1 cellular context compared by ENCODE assay signal in the genomic region with DNA sequence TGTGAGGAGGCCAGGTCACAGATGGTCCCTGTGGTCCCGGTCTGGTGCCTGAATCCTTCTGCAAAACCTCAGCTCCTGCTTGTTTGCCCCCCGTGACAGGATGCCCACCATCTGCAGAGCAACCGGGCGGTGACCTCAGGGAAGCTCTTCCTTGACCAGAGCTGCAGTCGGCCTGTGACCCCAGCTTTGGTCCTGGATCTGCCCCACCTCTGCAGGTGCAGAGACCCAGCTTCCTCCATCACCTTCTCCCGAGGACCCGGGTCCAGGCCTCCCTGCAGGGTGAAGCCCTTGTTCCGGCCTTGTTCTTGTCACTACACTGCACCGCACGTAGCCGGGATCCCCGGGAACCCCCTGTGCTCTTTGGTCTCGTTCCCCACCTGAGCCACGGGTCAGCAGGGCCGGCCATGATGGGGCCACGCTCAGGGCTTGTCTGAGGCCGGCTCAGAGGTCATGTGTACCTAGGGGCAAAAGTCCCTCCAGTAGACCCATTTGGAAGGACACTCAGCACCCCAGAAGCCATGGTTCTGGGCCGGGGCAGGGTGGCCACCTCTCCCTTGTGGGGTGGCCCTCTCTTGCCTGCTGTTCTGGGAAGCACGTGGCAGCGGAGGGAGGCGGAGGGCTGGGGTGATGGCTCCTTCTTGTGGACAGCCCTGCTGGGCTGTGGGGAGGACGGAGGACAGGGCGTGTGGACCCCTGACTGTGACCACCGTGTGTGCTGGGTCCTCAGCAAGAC.
TF ChIP-seq lines count a peak whose summit lies in the region.

No MANE protein-coding gene starts in this region.

TF ChIP-seq in HepG2, 621 proteins besides CTCF, POLR2A, EP300 and RAD21 (continued from another document and continues in another):
- TF ChIP-seq ZNF841 (CRISPR knock-in tag; IDR thresholded peaks at IDR 0.05; ENCODE audit: borderline replicate concordance) (no peak), PTBP1 (IDR thresholded peaks at IDR 0.05; ENCODE audit: low read depth, low read length, poor library complexity, severe bottlenecking) (no peak), KDM5A (IDR thresholded peaks at IDR 0.05; ENCODE audit: borderline replicate concordance, low read length) (no peak), TAF15 (IDR thresholded peaks at IDR 0.05; ENCODE audit: low read depth, low read length, poor library complexity, severe bottlenecking) (no peak), ARHGAP35 (CRISPR knock-in tag; IDR thresholded peaks at IDR 0.05; ENCODE audit: borderline replicate concordance) (peak; percentile 61; the same call in 1 of the 2 replicates), ZNF333 (CRISPR knock-in tag; IDR thresholded peaks at IDR 0.05; ENCODE audit: borderline replicate concordance) (peak; percentile 58; the same call in 1 of the 2 replicates), ZNF383 (CRISPR knock-in tag; IDR thresholded peaks at IDR 0.05; ENCODE audit: borderline replicate concordance) (no peak), NR3C1 (CRISPR knock-in tag; IDR thresholded peaks at IDR 0.05) (no peak), SPEN (CRISPR knock-in tag; IDR thresholded peaks at IDR 0.05; ENCODE audit: low read depth) (peak; percentile 73), RFX5 (IDR thresholded peaks at IDR 0.05; ENCODE audit: low read depth, low read length) (no peak), ZZZ3 (CRISPR knock-in tag; IDR thresholded peaks at IDR 0.05; ENCODE audit: borderline replicate concordance) (no peak), HNRNPK (IDR thresholded peaks at IDR 0.05; ENCODE audit: low read depth, low read length, poor library complexity, severe bottlenecking) (no peak), SRSF4 (IDR thresholded peaks at IDR 0.05; ENCODE audit: low read depth, low read length, poor library complexity, severe bottlenecking) (no peak), NKX3-1 (CRISPR knock-in tag; IDR thresholded peaks at IDR 0.05) (no peak), LCORL (IDR thresholded peaks at IDR 0.05) (no peak), LCORL (CRISPR knock-in tag; IDR thresholded peaks at IDR 0.05) (peak; percentile 94), ZNF75D (CRISPR knock-in tag; IDR thresholded peaks at IDR 0.05; ENCODE audit: borderline replicate concordance) (no peak), SATB2 (CRISPR knock-in tag; IDR thresholded peaks at IDR 0.05) (no peak), ZNF850 (CRISPR knock-in tag; conservative IDR thresholded peaks at IDR 0.05) (no peak), ZFP62 (CRISPR knock-in tag; IDR thresholded peaks at IDR 0.05) (no peak), ZNF329 (CRISPR knock-in tag; IDR thresholded peaks at IDR 0.05; ENCODE audit: low read depth) (no peak), KDM3A (CRISPR knock-in tag; IDR thresholded peaks at IDR 0.05; ENCODE audit: low read depth) (no peak), BHLHE40 (IDR thresholded peaks at IDR 0.05; ENCODE audit: low read length) (no peak), ARNT2 (CRISPR knock-in tag; IDR thresholded peaks at IDR 0.05; ENCODE audit: low read depth) (no peak), KLF6 (CRISPR knock-in tag; IDR thresholded peaks at IDR 0.05) (0 out of 2 replicates have a peak, but pooled peaks have one; percentile 29), ZSCAN25 (CRISPR knock-in tag; IDR thresholded peaks at IDR 0.05) (no peak), YY1 (IDR thresholded peaks at IDR 0.05; ENCODE audit: insufficient read depth, insufficient replicate concordance, low read depth, low read length) (peak; percentile 78), POLR2G (IDR thresholded peaks at IDR 0.05; ENCODE audit: low read depth, low read length) (no peak), ZNF781 (CRISPR knock-in tag; IDR thresholded peaks at IDR 0.05; ENCODE audit: borderline replicate concordance, not compliant biosample characterization) (no peak), KAT2B (IDR thresholded peaks at IDR 0.05; ENCODE audit: borderline replicate concordance, low read depth, low read length) (no peak), POGZ (CRISPR knock-in tag; IDR thresholded peaks at IDR 0.05) (0 out of 2 replicates have a peak, but pooled peaks have one; percentile 26), NFE2L2 (IDR thresholded peaks at IDR 0.05; ENCODE audit: low read length) (no peak), ELF1 (CRISPR knock-in tag; IDR thresholded peaks at IDR 0.05) (peak; percentile 26; the same call in 1 of the 2 replicates), SUZ12 (IDR thresholded peaks at IDR 0.05; ENCODE audit: low read depth, low read length) (no peak), EED (CRISPR knock-in tag; IDR thresholded peaks at IDR 0.05) (peak; percentile 63; the same call in 1 of the 2 replicates), NR2F6 (IDR thresholded peaks at IDR 0.05) (peak; percentile 75), NR2F6 (CRISPR knock-in tag; IDR thresholded peaks at IDR 0.05) (peak; percentile 52; the same call in 1 of the 2 replicates), ZNF773 (CRISPR knock-in tag; IDR thresholded peaks at IDR 0.05; ENCODE audit: borderline replicate concordance) (no peak), KLF16 (CRISPR knock-in tag; IDR thresholded peaks at IDR 0.05) (no peak)
- TF ChIP-seq, protein P1, sequence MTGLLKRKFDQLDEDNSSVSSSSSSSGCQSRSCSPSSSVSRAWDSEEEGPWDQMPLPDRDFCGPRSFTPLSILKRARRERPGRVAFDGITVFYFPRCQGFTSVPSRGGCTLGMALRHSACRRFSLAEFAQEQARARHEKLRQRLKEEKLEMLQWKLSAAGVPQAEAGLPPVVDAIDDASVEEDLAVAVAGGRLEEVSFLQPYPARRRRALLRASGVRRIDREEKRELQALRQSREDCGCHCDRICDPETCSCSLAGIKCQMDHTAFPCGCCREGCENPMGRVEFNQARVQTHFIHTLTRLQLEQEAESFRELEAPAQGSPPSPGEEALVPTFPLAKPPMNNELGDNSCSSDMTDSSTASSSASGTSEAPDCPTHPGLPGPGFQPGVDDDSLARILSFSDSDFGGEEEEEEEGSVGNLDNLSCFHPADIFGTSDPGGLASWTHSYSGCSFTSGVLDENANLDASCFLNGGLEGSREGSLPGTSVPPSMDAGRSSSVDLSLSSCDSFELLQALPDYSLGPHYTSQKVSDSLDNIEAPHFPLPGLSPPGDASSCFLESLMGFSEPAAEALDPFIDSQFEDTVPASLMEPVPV (CRISPR knock-in tag; IDR thresholded peaks at IDR 0.05): peak; percentile 41; the same call in 1 of the 2 replicates
- TF ChIP-seq, protein P2, sequence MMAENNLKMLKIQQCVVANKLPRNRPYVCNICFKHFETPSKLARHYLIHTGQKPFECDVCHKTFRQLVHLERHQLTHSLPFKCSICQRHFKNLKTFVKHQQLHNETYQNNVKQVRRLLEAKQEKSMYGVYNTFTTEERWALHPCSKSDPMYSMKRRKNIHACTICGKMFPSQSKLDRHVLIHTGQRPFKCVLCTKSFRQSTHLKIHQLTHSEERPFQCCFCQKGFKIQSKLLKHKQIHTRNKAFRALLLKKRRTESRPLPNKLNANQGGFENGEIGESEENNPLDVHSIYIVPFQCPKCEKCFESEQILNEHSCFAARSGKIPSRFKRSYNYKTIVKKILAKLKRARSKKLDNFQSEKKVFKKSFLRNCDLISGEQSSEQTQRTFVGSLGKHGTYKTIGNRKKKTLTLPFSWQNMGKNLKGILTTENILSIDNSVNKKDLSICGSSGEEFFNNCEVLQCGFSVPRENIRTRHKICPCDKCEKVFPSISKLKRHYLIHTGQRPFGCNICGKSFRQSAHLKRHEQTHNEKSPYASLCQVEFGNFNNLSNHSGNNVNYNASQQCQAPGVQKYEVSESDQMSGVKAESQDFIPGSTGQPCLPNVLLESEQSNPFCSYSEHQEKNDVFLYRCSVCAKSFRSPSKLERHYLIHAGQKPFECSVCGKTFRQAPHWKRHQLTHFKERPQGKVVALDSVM (CRISPR knock-in tag; IDR thresholded peaks at IDR 0.05): no peak
- TF ChIP-seq, protein P3, sequence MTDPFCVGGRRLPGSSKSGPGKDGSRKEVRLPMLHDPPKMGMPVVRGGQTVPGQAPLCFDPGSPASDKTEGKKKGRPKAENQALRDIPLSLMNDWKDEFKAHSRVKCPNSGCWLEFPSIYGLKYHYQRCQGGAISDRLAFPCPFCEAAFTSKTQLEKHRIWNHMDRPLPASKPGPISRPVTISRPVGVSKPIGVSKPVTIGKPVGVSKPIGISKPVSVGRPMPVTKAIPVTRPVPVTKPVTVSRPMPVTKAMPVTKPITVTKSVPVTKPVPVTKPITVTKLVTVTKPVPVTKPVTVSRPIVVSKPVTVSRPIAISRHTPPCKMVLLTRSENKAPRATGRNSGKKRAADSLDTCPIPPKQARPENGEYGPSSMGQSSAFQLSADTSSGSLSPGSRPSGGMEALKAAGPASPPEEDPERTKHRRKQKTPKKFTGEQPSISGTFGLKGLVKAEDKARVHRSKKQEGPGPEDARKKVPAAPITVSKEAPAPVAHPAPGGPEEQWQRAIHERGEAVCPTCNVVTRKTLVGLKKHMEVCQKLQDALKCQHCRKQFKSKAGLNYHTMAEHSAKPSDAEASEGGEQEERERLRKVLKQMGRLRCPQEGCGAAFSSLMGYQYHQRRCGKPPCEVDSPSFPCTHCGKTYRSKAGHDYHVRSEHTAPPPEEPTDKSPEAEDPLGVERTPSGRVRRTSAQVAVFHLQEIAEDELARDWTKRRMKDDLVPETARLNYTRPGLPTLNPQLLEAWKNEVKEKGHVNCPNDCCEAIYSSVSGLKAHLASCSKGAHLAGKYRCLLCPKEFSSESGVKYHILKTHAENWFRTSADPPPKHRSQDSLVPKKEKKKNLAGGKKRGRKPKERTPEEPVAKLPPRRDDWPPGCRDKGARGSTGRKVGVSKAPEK (CRISPR knock-in tag; IDR thresholded peaks at IDR 0.05; ENCODE audit: borderline replicate concordance): peak; percentile 43; the same call in 1 of the 2 replicates
- TF ChIP-seq, protein P4, sequence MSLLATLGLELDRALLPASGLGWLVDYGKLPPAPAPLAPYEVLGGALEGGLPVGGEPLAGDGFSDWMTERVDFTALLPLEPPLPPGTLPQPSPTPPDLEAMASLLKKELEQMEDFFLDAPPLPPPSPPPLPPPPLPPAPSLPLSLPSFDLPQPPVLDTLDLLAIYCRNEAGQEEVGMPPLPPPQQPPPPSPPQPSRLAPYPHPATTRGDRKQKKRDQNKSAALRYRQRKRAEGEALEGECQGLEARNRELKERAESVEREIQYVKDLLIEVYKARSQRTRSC (CRISPR knock-in tag; IDR thresholded peaks at IDR 0.05; ENCODE audit: low read depth): no peak
- TF ChIP-seq, protein P5, sequence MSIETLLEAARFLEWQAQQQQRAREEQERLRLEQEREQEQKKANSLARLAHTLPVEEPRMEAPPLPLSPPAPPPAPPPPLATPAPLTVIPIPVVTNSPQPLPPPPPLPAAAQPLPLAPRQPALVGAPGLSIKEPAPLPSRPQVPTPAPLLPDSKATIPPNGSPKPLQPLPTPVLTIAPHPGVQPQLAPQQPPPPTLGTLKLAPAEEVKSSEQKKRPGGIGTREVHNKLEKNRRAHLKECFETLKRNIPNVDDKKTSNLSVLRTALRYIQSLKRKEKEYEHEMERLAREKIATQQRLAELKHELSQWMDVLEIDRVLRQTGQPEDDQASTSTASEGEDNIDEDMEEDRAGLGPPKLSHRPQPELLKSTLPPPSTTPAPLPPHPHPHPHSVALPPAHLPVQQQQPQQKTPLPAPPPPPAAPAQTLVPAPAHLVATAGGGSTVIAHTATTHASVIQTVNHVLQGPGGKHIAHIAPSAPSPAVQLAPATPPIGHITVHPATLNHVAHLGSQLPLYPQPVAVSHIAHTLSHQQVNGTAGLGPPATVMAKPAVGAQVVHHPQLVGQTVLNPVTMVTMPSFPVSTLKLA (IDR thresholded peaks at IDR 0.05): no peak
- TF ChIP-seq, protein P6, sequence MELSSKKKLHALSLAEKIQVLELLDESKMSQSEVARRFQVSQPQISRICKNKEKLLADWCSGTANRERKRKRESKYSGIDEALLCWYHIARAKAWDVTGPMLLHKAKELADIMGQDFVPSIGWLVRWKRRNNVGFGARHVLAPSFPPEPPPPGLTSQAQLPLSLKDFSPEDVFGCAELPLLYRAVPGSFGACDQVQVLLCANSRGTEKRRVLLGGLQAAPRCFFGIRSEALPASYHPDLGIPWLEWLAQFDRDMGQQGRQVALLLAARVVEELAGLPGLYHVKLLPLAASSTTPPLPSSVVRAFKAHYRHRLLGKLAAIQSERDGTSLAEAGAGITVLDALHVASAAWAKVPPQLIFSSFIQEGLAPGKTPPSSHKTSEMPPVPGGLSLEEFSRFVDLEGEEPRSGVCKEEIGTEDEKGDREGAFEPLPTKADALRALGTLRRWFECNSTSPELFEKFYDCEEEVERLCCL (CRISPR knock-in tag; IDR thresholded peaks at IDR 0.05; ENCODE audit: borderline replicate concordance): no peak
- TF ChIP-seq, protein P7, sequence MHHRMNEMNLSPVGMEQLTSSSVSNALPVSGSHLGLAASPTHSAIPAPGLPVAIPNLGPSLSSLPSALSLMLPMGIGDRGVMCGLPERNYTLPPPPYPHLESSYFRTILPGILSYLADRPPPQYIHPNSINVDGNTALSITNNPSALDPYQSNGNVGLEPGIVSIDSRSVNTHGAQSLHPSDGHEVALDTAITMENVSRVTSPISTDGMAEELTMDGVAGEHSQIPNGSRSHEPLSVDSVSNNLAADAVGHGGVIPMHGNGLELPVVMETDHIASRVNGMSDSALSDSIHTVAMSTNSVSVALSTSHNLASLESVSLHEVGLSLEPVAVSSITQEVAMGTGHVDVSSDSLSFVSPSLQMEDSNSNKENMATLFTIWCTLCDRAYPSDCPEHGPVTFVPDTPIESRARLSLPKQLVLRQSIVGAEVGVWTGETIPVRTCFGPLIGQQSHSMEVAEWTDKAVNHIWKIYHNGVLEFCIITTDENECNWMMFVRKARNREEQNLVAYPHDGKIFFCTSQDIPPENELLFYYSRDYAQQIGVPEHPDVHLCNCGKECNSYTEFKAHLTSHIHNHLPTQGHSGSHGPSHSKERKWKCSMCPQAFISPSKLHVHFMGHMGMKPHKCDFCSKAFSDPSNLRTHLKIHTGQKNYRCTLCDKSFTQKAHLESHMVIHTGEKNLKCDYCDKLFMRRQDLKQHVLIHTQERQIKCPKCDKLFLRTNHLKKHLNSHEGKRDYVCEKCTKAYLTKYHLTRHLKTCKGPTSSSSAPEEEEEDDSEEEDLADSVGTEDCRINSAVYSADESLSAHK (CRISPR knock-in tag; IDR thresholded peaks at IDR 0.05; ENCODE audit: borderline replicate concordance): no peak
- TF ChIP-seq, protein P8, sequence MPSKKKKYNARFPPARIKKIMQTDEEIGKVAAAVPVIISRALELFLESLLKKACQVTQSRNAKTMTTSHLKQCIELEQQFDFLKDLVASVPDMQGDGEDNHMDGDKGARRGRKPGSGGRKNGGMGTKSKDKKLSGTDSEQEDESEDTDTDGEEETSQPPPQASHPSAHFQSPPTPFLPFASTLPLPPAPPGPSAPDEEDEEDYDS (CRISPR knock-in tag; IDR thresholded peaks at IDR 0.05): 0 out of 2 replicates have a peak, but pooled peaks have one; percentile 22
- TF ChIP-seq, protein P9, sequence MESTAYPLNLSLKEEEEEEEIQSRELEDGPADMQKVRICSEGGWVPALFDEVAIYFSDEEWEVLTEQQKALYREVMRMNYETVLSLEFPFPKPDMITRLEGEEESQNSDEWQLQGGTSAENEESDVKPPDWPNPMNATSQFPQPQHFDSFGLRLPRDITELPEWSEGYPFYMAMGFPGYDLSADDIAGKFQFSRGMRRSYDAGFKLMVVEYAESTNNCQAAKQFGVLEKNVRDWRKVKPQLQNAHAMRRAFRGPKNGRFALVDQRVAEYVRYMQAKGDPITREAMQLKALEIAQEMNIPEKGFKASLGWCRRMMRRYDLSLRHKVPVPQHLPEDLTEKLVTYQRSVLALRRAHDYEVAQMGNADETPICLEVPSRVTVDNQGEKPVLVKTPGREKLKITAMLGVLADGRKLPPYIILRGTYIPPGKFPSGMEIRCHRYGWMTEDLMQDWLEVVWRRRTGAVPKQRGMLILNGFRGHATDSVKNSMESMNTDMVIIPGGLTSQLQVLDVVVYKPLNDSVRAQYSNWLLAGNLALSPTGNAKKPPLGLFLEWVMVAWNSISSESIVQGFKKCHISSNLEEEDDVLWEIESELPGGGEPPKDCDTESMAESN (CRISPR knock-in tag; conservative IDR thresholded peaks at IDR 0.05): no peak
